Comparison of ENCODE assay signal across 9 cellular contexts in the genomic region with DNA sequence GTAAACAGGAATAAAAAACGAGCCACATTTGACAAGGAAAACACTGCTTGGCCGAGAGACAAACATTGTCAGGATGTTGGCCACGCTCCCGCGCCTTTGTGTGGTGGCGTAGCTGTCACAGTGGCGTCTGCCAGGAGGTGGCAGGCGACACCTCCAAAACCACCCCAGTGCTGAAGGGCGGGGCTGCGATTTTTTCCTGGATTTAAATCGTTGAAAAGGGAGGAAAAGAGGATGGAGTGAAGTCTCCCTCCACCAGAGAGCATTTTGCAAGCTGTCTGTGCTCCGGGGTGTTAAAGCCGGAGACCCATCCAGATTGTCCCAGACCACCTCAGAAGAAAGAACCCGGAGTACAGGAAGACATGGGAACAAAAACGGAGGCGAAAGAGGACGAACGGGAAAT. TPM values are rescaled to one million over a fixed set of nuclear protein-coding genes. Genes with fewer than 3 reads are reported as not detected.
DNase-seq lines count a peak whose midpoint lies in the region; ATAC-seq, FAIRE-seq and TF ChIP-seq lines count a peak whose summit lies in the region.
"Had no signal": no experiment of that assay in that cellular context is flagged by ENCODE, and none has a peak within 500 bp of the region (broad histone marks: within the 10 kb centered on the region; RNA-seq: fewer than 3 reads in every experiment).

No MANE protein-coding gene starts in this region.

- peak; percentile 49 for TF ChIP-seq CTCF in CD4-positive, alpha-beta T cell (IDR thresholded peaks at IDR 0.05)
- TF ChIP-seq CTCF in RWPE2 (IDR thresholded peaks at IDR 0.05; ENCODE audit: poor library complexity, severe bottlenecking): peak; percentile 63
- TF ChIP-seq CTCF in astrocyte of the cerebellum (IDR thresholded peaks at IDR 0.05; ENCODE audit: low read depth, low read length, missing control alignments): peak; percentile 58

- H3K4me1 ChIP-seq in RWPE2 (ENCODE audit: insufficient read depth, poor library complexity, severe bottlenecking): no peaks in the 10 kb centered on the region

- in situ Hi-C loops in astrocyte of the cerebellum (cut with HindIII; ENCODE audit: low sequenced_read_pairs): loop anchor here (5.0 to 25.0 kb wide), 2 partner anchors 77 to 192 kb away; partner anchors contain the start of genes NXN and TIMM22

- DNase-seq in CD4-positive, alpha-beta T cell: peak; percentile 14 to 49 (median 24)
- peak; percentile 77 for DNase-seq in HTR-8/SVneo (ENCODE audit: insufficient read length, low spot score)
- no peak for DNase-seq in RWPE2 (ENCODE audit: low spot score)
- DNase-seq in astrocyte of the cerebellum (ENCODE audit: low read depth): peak; percentile 52
- DNase-seq in left cardiac atrium: peak; percentile 91
- peak; percentile 77 to 98 (median 88) for DNase-seq in posterior cingulate gyrus
- no peak for DNase-seq in NCI-H128 (lab: John Stamatoyannopoulos, UW; ENCODE audit: unreplicated experiment)
- DNase-seq in DMS79 treated with DMSO at 0.1 percent for 48 hours (lab: John Stamatoyannopoulos, UW): no peak

- peaks cover 6% of the 10 kb centered on the region for H3K4me1 Mint-ChIP-seq in CD4-positive, alpha-beta T cell (ENCODE audit: low read depth)

- ATAC-seq in CD4-positive, alpha-beta T cell (ENCODE audit: poor library complexity): peak; percentile 77
- ATAC-seq in RWPE2 (ENCODE audit: low read depth) (no peak), left cardiac atrium (peak; percentile 61 to 69)

- intact Hi-C loops in CD4-positive, alpha-beta T cell (cut with DNase I, micrococcal nuclease): loop anchor here (1.0 to 2.0 kb wide), 2 partner anchors 186 to 262 kb away; no protein-coding TSS in a partner anchor
- intact Hi-C loops in left cardiac atrium (cut with DNase I): loop anchor here (2.0 to 10.0 kb wide), 4 partner anchors 50 to 262 kb away; partner anchors contain the start of gene NXN (in 1 of the 2)
- intact Hi-C loops in posterior cingulate gyrus (cut with DNase I): loop anchor here (1.0 to 5.0 kb wide), 3 partner anchors 186 to 262 kb away; partner anchors contain the start of gene TIMM22

- H3K9me3 ChIP-seq in CD4-positive, alpha-beta T cell (ENCODE audit: control insufficient read depth, low read length): no peaks in the 10 kb centered on the region
- H3K9me3 ChIP-seq in RWPE2 (ENCODE audit: severe bottlenecking): no peaks in the 10 kb centered on the region

- CTCF ChIA-PET in CD4-positive, alpha-beta T cell (lab: Charles Lee): interaction anchor here (1.0 to 3.2 kb wide), 5 partner anchors 13 to 205 kb away, joined by 3 to 19 read pairs (median 9); partner anchors contain the start of genes GLOD4, MRM3 and TIMM22

- peak; percentile 76 for FAIRE-seq in HTR-8/SVneo (lab: Jason Lieb, UNC)

- H3K27ac ChIP-seq in CD4-positive, alpha-beta T cell (ENCODE audit: low read depth, low read length): no peak overlapping the region
- H3K27ac ChIP-seq in RWPE2 (ENCODE audit: poor library complexity, severe bottlenecking): no peak overlapping the region
- H3K27ac ChIP-seq: KMS-11 had no signal

- H3K27ac Mint-ChIP-seq in CD4-positive, alpha-beta T cell: no peak overlapping the region

- H3K9me3 Mint-ChIP-seq in CD4-positive, alpha-beta T cell: no peaks in the 10 kb centered on the region

- H3K4me3 ChIP-seq in RWPE2 (ENCODE audit: severe bottlenecking): no peak overlapping the region
- H3K4me3 ChIP-seq in astrocyte of the cerebellum (ENCODE audit: low read depth, low read length): no peak overlapping the region

- POLR2A ChIA-PET in CD4-positive, alpha-beta T cell (lab: Charles Lee): interaction anchor here (1.5 kb wide), 1 partner anchor 186 kb away, joined by 5 read pairs; no protein-coding TSS in a partner anchor

- H3K27me3 Mint-ChIP-seq in CD4-positive, alpha-beta T cell: no peaks in the 10 kb centered on the region

- peaks cover 16% of the 10 kb centered on the region for H3K36me3 ChIP-seq in RWPE2 (ENCODE audit: low read depth)

- H3K27me3 ChIP-seq in CD4-positive, alpha-beta T cell (ENCODE audit: control insufficient read depth, insufficient read depth, low read length): no peaks in the 10 kb centered on the region
- no peaks in the 10 kb centered on the region for H3K27me3 ChIP-seq in RWPE2 (ENCODE audit: insufficient read depth, poor library complexity, severe bottlenecking)

- H3K4me3 Mint-ChIP-seq in CD4-positive, alpha-beta T cell: peak overlapping the region; percentile 31

- peaks cover 38% of the 10 kb centered on the region for H3K36me3 Mint-ChIP-seq in CD4-positive, alpha-beta T cell (ENCODE audit: low read depth)

RNA-seq across cellular contexts. Expression of gene MRM3, which starts 12.7 kb away (rescaled TPM):
- 10 to 100 TPM; 40.8 to 44.1 TPM for total RNA-seq in CD4-positive, alpha-beta T cell
- total RNA-seq in left cardiac atrium: 10 to 100 TPM; 14.9 to 17.7 TPM

RNA-seq across cellular contexts. Expression of gene GLOD4, which starts 12.8 kb away (rescaled TPM):
- total RNA-seq in CD4-positive, alpha-beta T cell: 10 to 100 TPM; 88.0 to 89.3 TPM
- 10 to 100 TPM; 32.7 to 41.1 TPM for total RNA-seq in left cardiac atrium

RNA-seq across cellular contexts. Expression of gene GEMIN4, which starts 42.8 kb away (rescaled TPM):
- 10 to 100 TPM; 16.0 to 18.0 TPM for total RNA-seq in CD4-positive, alpha-beta T cell
- total RNA-seq in left cardiac atrium: 10 to 100 TPM; 11.8 to 15.4 TPM

Comparison
In these comparisons a context has a peak if more than half of its experiments do, and no peak if none do; other contexts are left out.
1. DNase-seq: peak in CD4-positive, alpha-beta T cell (10 of 10), HTR-8/SVneo (single experiment), astrocyte of the cerebellum (single experiment), left cardiac atrium (single experiment) and posterior cingulate gyrus (10 of 10); none in RWPE2 (single experiment), NCI-H128 (single experiment) and DMS79 treated with DMSO at 0.1 percent for 48 hours (single experiment).
2. Peak in every context shown above with its lines, with median percentiles within 50 percentile points of each other: CTCF ChIP-seq.